8 cellular contexts compared by ENCODE assay signal in the genomic region with DNA sequence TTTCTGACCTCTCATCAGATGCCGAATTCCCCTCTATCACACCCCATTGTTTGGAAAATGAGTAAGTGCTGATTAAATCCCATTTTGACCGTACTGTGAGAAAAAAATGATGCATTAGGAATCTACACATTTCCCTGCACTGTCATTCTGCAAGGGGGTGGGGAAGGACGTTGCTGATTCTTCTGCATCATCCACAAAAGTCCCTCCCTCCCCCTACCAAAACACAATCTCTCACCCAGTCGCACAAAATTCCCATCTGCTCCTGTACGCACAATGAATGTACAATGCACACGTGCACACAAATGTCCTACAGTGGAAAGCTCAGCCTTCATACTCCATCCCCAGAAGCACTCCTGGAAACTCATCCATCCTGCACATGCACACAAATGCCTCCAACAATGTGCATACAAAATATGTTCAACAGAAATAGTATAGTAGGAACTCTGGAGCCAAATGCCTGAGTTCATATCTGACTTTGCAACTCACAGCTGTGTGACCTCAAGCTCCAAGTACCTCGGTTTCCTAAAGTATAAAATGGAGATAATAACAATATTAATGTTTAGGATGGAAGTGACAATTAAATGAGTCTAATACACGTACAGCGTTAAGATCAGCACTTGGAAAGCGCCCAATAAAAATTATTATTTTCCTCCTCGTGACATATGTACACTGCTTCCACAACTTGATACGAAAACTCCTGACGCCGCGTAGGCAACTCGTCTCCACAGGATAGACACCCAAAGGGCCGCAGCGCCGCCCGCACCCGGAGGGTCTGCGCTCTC. TPM values are rescaled to one million over a fixed set of nuclear protein-coding genes. Genes with fewer than 3 reads are reported as not detected.
A peak's percentile ranks its signal among the peaks of the same experiment; 100 is the strongest.
DNase-seq lines count a peak whose midpoint lies in the region; ATAC-seq lines count a peak whose summit lies in the region.

No MANE protein-coding gene starts in this region.

- peak overlapping the region; percentile 99 to 100 (median 99) for H3K9ac ChIP-seq in skeletal muscle tissue (ENCODE audit: low read depth in 1 of 3, low read length in 3 of 3)

- no peaks in the 10 kb centered on the region for H3K27me3 ChIP-seq in CD4-positive, alpha-beta memory T cell (ENCODE audit: insufficient read depth, low read length)
- H3K27me3 ChIP-seq in right cardiac atrium (ENCODE audit: control insufficient read depth, insufficient read depth) = no peaks in the 10 kb centered on the region
- no peaks in the 10 kb centered on the region for H3K27me3 ChIP-seq in skeletal muscle tissue (ENCODE audit: control insufficient read depth in 3 of 3, insufficient read depth in 3 of 3, low read length in 3 of 3)

- CTCF ChIA-PET in CD4-positive, alpha-beta memory T cell (lab: Charles Lee; ENCODE audit: partially characterized antibody) = interaction anchor here (1.7 to 7.4 kb wide), 5 partner anchors 18 to 83 kb away, joined by 3 to 80 read pairs (median 7); no protein-coding TSS in a partner anchor

- H3K9me3 Mint-ChIP-seq in CD4-positive, alpha-beta memory T cell = peaks cover 0 to 5% (median 0%) of the 10 kb centered on the region in 8 donors
- no peaks in the 10 kb centered on the region for H3K9me3 Mint-ChIP-seq in activated T-cell treated with anti-CD3 and anti-CD28 coated beads, Interleukin-2, amount 50 U/mL, for 72 hours

- H3K36me3 ChIP-seq in CD4-positive, alpha-beta memory T cell (ENCODE audit: insufficient read depth, low read length) = peaks cover 13% of the 10 kb centered on the region
- H3K36me3 ChIP-seq in skeletal muscle tissue (ENCODE audit: control insufficient read depth in 3 of 3, insufficient read depth in 3 of 3, low read length in 3 of 3) = peaks cover 4 to 15% (median 6%) of the 10 kb centered on the region in 3 donors

- peaks cover 20 to 45% of the 10 kb centered on the region in 2 donors for H3K36me3 Mint-ChIP-seq in CD4-positive, alpha-beta memory T cell
- H3K36me3 Mint-ChIP-seq in activated T-cell treated with anti-CD3 and anti-CD28 coated beads, Interleukin-2, amount 50 U/mL, for 72 hours (ENCODE audit: insufficient read depth in 2 of 2) = peaks cover 42 to 51% of the 10 kb centered on the region in 2 donors

- peak overlapping the region; percentile 88 to 98 (median 94) for H3K4me3 Mint-ChIP-seq in CD4-positive, alpha-beta memory T cell
- H3K4me3 Mint-ChIP-seq in activated T-cell treated with anti-CD3 and anti-CD28 coated beads, Interleukin-2, amount 50 U/mL, for 72 hours = peak overlapping the region; percentile 89 to 91

- peak in 1 of 2 donors; percentile 2 for ATAC-seq in activated T-cell treated with anti-CD3 and anti-CD28 coated beads, Interleukin-2, amount 50 U/mL, for 72 hours (replicated peaks in 1 of 2)
- ATAC-seq in right cardiac atrium = no peak

- no peaks in the 10 kb centered on the region for H3K9me3 ChIP-seq in CD4-positive, alpha-beta memory T cell (ENCODE audit: control insufficient read depth in 1 of 2, low read length in 2 of 2)
- H3K9me3 ChIP-seq in right cardiac atrium (ENCODE audit: control insufficient read depth, low read length) (no peaks in the 10 kb centered on the region), skeletal muscle tissue (ENCODE audit: control insufficient read depth in 3 of 3, low read length in 3 of 3) (no peaks in the 10 kb centered on the region)

- peak overlapping the region; percentile 27 to 61 for H3K4me3 ChIP-seq in CD4-positive, alpha-beta memory T cell (ENCODE audit: low read length in 2 of 2)
- H3K4me3 ChIP-seq in right cardiac atrium (ENCODE audit: low read length) (peak overlapping the region; percentile 62), skeletal muscle tissue (ENCODE audit: low read length in 3 of 3) (peak overlapping the region; percentile 80 to 90 (median 81))

- peak overlapping the region; percentile 99 for H3K27ac ChIP-seq in CD4-positive, alpha-beta memory T cell (ENCODE audit: low read depth, low read length)
- H3K27ac ChIP-seq in right cardiac atrium (ENCODE audit: low read length) (peak overlapping the region; percentile 97), skeletal muscle tissue (ENCODE audit: low read depth, low read length) (peak overlapping the region; percentile 100)

- peaks cover 89% of the 10 kb centered on the region for H3K4me1 ChIP-seq in CD4-positive, alpha-beta memory T cell (ENCODE audit: insufficient read depth, low read length)
- H3K4me1 ChIP-seq in right cardiac atrium (ENCODE audit: control insufficient read depth, insufficient read depth, low read length) (peaks cover 21% of the 10 kb centered on the region), skeletal muscle tissue (ENCODE audit: control insufficient read depth in 3 of 3, insufficient read depth in 3 of 3, low read length in 3 of 3) (peaks cover 65 to 89% (median 69%) of the 10 kb centered on the region in 3 donors)

- intact Hi-C loops in CD4-positive, alpha-beta memory T cell (cut with micrococcal nuclease) = loop anchor here (1.0 to 5.0 kb wide), 3 partner anchors 35 to 172 kb away; a partner anchor contains a TSS
- intact Hi-C loops in right cardiac atrium (cut with DNase I) = no loop called here

- 4% methylated on average over 22 of the region's 22 CpGs for WGBS in right cardiac atrium

- peak in 1 of 5 donors; percentile 68 for DNase-seq in CD4-positive, alpha-beta memory T cell
- DNase-seq in HPDE6-E6E7 (ENCODE audit: extremely low spot score) (peak; percentile 55), right cardiac atrium (no peak), Ammon's horn (ENCODE audit: low spot score) (no peak), NCI-H2196 (lab: John Stamatoyannopoulos, UW; ENCODE audit: unreplicated experiment) (no peak), AG08395 (ENCODE audit: low spot score) (no peak)
- DNase-seq in activated T-cell treated with anti-CD3 and anti-CD28 coated beads, Interleukin-2, amount 50 U/mL, for 72 hours = peak; percentile 53 to 62

- POLR2A ChIA-PET in CD4-positive, alpha-beta memory T cell (lab: Charles Lee; ENCODE audit: partially characterized antibody) = interaction anchor here (0.7 to 6.8 kb wide), 19 partner anchors 8 to 667 kb away, joined by 3 to 106 read pairs (median 7); a partner anchor contains a TSS

- peaks cover 66 to 94% (median 76%) of the 10 kb centered on the region in 4 donors for H3K4me1 Mint-ChIP-seq in CD4-positive, alpha-beta memory T cell
- peaks cover 84% of the 10 kb centered on the region for H3K4me1 Mint-ChIP-seq in activated T-cell treated with anti-CD3 and anti-CD28 coated beads, Interleukin-2, amount 50 U/mL, for 72 hours (ENCODE audit: low read depth)

- peak overlapping the region; percentile 76 to 98 (median 94) for H3K27ac Mint-ChIP-seq in CD4-positive, alpha-beta memory T cell
- H3K27ac Mint-ChIP-seq in activated T-cell treated with anti-CD3 and anti-CD28 coated beads, Interleukin-2, amount 50 U/mL, for 72 hours = peak overlapping the region; percentile 89

- no peaks in the 10 kb centered on the region for H3K27me3 Mint-ChIP-seq in CD4-positive, alpha-beta memory T cell
- no peaks in the 10 kb centered on the region for H3K27me3 Mint-ChIP-seq in activated T-cell treated with anti-CD3 and anti-CD28 coated beads, Interleukin-2, amount 50 U/mL, for 72 hours (ENCODE audit: low read depth)

RNA-seq across cellular contexts. Expression of a gene that starts 0.8 kb away (rescaled TPM):
- total RNA-seq in CD4-positive, alpha-beta memory T cell = 100 to 1,000 TPM; 227 to 233 TPM
- 10 to 100 TPM; 31.5 to 70.2 TPM for polyA plus RNA-seq in CD4-positive, alpha-beta memory T cell
- total RNA-seq in activated T-cell treated with anti-CD3 and anti-CD28 coated beads, Interleukin-2, amount 50 U/mL, for 72 hours = 100 to 1,000 TPM; 358 to 420 TPM
- total RNA-seq in right cardiac atrium = 10 to 100 TPM; 77.0 to 98.2 (median 86.1) TPM
- 71.5 TPM for polyA plus RNA-seq in right cardiac atrium
- total RNA-seq in skeletal muscle tissue = 42.8 TPM

RNA-seq across cellular contexts. Expression of a gene that starts 59.6 kb away (rescaled TPM):
- total RNA-seq in CD4-positive, alpha-beta memory T cell = not detected
- polyA plus RNA-seq in CD4-positive, alpha-beta memory T cell = 1 to 10 TPM in 1 of 2 donors, not detected in 1; 1.5 TPM
- not detected for total RNA-seq in activated T-cell treated with anti-CD3 and anti-CD28 coated beads, Interleukin-2, amount 50 U/mL, for 72 hours
- total RNA-seq in right cardiac atrium (1,000 to 10,000 TPM; 1,359 to 2,012 (median 1,429) TPM), skeletal muscle tissue (33.4 TPM)
- 1,982 TPM for polyA plus RNA-seq in right cardiac atrium

Comparison
In these comparisons a context has a peak if more than half of its experiments do, and no peak if none do; other contexts are left out.
1. DNase-seq: peak in HPDE6-E6E7 (single experiment) and activated T-cell treated with anti-CD3 and anti-CD28 coated beads, Interleukin-2, amount 50 U/mL, for 72 hours (2 of 2); none in right cardiac atrium (0 of 3), Ammon's horn (single experiment), NCI-H2196 (single experiment) and AG08395 (single experiment).
2. RNA of a gene that starts 59.6 kb away (total RNA-seq): 1,359 to 2,012 TPM in right cardiac atrium; 33.4 TPM in skeletal muscle tissue (single experiment), not detected in CD4-positive, alpha-beta memory T cell and not detected in activated T-cell treated with anti-CD3 and anti-CD28 coated beads, Interleukin-2, amount 50 U/mL, for 72 hours; every median in the first group is over 10 times any median in the second.
3. Peak in every context shown above with its lines, with median percentiles within 50 percentile points of each other: H3K27ac ChIP-seq and H3K4me3 ChIP-seq.